In genomic region chr4:44583393-44583792, GRCh38 we compare ENCODE assay signal across 14 cellular contexts.
DNase-seq lines count a peak whose midpoint lies in the region; ATAC-seq and TF ChIP-seq lines count a peak whose summit lies in the region.
"Had no signal": no experiment of that assay in that cellular context is flagged by ENCODE, and none has a peak within 500 bp of the region (broad histone marks: within the 10 kb centered on the region; RNA-seq: fewer than 3 reads in every experiment).

No MANE protein-coding gene starts in this region.

- H3K23me2 ChIP-seq in H9 (ENCODE audit: insufficient read length, low read depth, low read length, poor library complexity, severe bottlenecking): no peaks in the 10 kb centered on the region

- no peak overlapping the region for H3K14ac ChIP-seq in H9 (ENCODE audit: insufficient read depth, low read length)

- no peak overlapping the region for H3K4ac ChIP-seq in H9 (ENCODE audit: low read depth, low read length)

- WGBS in H9 (ENCODE audit: extremely low coverage, insufficient read length, low lambda C conversion rate): no CpG with 5 or more reads among the region's 3 CpGs
- no CpG with 5 or more reads among the region's 3 CpGs for WGBS in iPS DF 6.9 (ENCODE audit: insufficient coverage, insufficient read length)

- H3K27ac ChIP-seq in H9 (ENCODE audit: insufficient read length, low read depth, low read length): no peak overlapping the region
- H3K27ac ChIP-seq in PC-3 (ENCODE audit: low read length): no peak overlapping the region
- H3K27ac ChIP-seq in iPS DF 6.9 (ENCODE audit: low read length): no peak overlapping the region
- H3K27ac ChIP-seq: body of pancreas, esophagus squamous epithelium had no signal

- CTCF ChIA-PET in PC-3 (lab: Charles Lee): no interaction called here
- CTCF ChIA-PET in activated CD8-positive, alpha-beta T cell treated with anti-CD3 and anti-CD28 coated beads, Interleukin-2, amount 10 ng/mL, durations not matched to agents 7 days and 5 days (lab: Charles Lee): no interaction called here

- H2BK5ac ChIP-seq in H9 (ENCODE audit: insufficient read length, low read length): no peak overlapping the region

- no peak overlapping the region for H3T11ph ChIP-seq in H9 (ENCODE audit: low read length)

- H3K4me1 ChIP-seq in H9 (ENCODE audit: insufficient read depth, low read length) (peaks cover 3% of the 10 kb centered on the region; the same call in 1 of the 2 replicates), PC-3 (ENCODE audit: insufficient read depth, low read length) (no peaks in the 10 kb centered on the region), iPS DF 6.9 (ENCODE audit: control insufficient read depth, insufficient read depth, low read length) (no peaks in the 10 kb centered on the region)
- H3K4me1 ChIP-seq: body of pancreas, esophagus squamous epithelium had no signal

- H3K4me2 ChIP-seq in H9 (ENCODE audit: insufficient read depth, insufficient read length, low read length) (no peak overlapping the region), PC-3 (ENCODE audit: low read length) (no peak overlapping the region)

- H3F3A ChIP-seq in PC-3 (ENCODE audit: low read length, unreplicated experiment): no peaks in the 10 kb centered on the region

- no peak overlapping the region for H2BK15ac ChIP-seq in H9 (ENCODE audit: low read depth, low read length)

- H3K4me3 Mint-ChIP-seq in H9: no peak overlapping the region
- H3K4me3 Mint-ChIP-seq in activated CD8-positive, alpha-beta T cell treated with anti-CD3 and anti-CD28 coated beads, Interleukin-2, amount 10 ng/mL, durations not matched to agents 7 days and 5 days: no peak overlapping the region
- H3K4me3 Mint-ChIP-seq: activated T-cell treated with anti-CD3 and anti-CD28 coated beads, Interleukin-2, amount 50 U/mL, for 24 hours; stimulated activated naive CD8-positive, alpha-beta T cell treated with anti-CD3 and anti-CD28 coated beads, Interleukin-15, Interleukin-2, amounts not matched to agents 100 ng/mL and 50 ng/mL, for 24 hours had no signal

- no peak overlapping the region for H2BK120ac ChIP-seq in H9 (ENCODE audit: low read depth, low read length, poor library complexity, severe bottlenecking)

- intact Hi-C loops in PC-3 (cut with micrococcal nuclease): no loop called here

- no peak overlapping the region for H4K5ac ChIP-seq in H9 (ENCODE audit: insufficient read length, low read depth, low read length)

- H3K79me1 ChIP-seq in H9 (ENCODE audit: insufficient read depth, low read depth, low read length, poor library complexity, severe bottlenecking): no peaks in the 10 kb centered on the region

- H2BK12ac ChIP-seq in H9 (ENCODE audit: insufficient read length, low read depth, low read length): no peak overlapping the region

- TF ChIP-seq CTCF in H9 (conservative IDR thresholded peaks at IDR 0.05) (peak; percentile 63), PC-3 (conservative IDR thresholded peaks at IDR 0.05; ENCODE audit: low read depth, low read length) (peak; percentile 48)

- H3K27me3 Mint-ChIP-seq in H9 (ENCODE audit: low read depth): no peaks in the 10 kb centered on the region; the same call in 1 of the 2 replicates
- no peaks in the 10 kb centered on the region for H3K27me3 Mint-ChIP-seq in activated CD8-positive, alpha-beta T cell treated with anti-CD3 and anti-CD28 coated beads, Interleukin-2, amount 10 ng/mL, durations not matched to agents 7 days and 5 days (ENCODE audit: low read depth)
- H3K27me3 Mint-ChIP-seq: activated T-cell treated with anti-CD3 and anti-CD28 coated beads, Interleukin-2, amount 50 U/mL, for 24 hours; stimulated activated naive CD8-positive, alpha-beta T cell treated with anti-CD3 and anti-CD28 coated beads, Interleukin-15, Interleukin-2, amounts not matched to agents 100 ng/mL and 50 ng/mL, for 24 hours had no signal

- no peak for ATAC-seq in PC-3
- no peak for ATAC-seq in activated CD8-positive, alpha-beta T cell treated with anti-CD3 and anti-CD28 coated beads, Interleukin-2, amount 10 ng/mL, durations not matched to agents 7 days and 5 days
- ATAC-seq: body of pancreas, left cardiac atrium had no signal

- no peaks in the 10 kb centered on the region for H4K20me1 ChIP-seq in H9 (ENCODE audit: control insufficient read depth, insufficient read depth, insufficient read length)
- H4K20me1 ChIP-seq in PC-3 (ENCODE audit: low read length): no peaks in the 10 kb centered on the region

- no peak overlapping the region for H3K4me3 ChIP-seq in PC-3 (ENCODE audit: low read length)
- H3K4me3 ChIP-seq in iPS DF 6.9 (ENCODE audit: low read length): no peak overlapping the region
- H3K4me3 ChIP-seq: body of pancreas, esophagus squamous epithelium had no signal

- no peaks in the 10 kb centered on the region for H3K9me2 ChIP-seq in PC-3 (replicated peaks; ENCODE audit: low read length)

- no peak overlapping the region for H4K8ac ChIP-seq in H9 (replicated peaks; ENCODE audit: insufficient read length, low read depth, low read length)

- H3K36me3 ChIP-seq in PC-3 (ENCODE audit: low read depth, low read length) (no peaks in the 10 kb centered on the region), iPS DF 6.9 (ENCODE audit: control insufficient read depth, insufficient read depth, low read length) (no peaks in the 10 kb centered on the region)
- H3K36me3 ChIP-seq: esophagus squamous epithelium had no signal

- no peak overlapping the region for H3K18ac ChIP-seq in H9 (ENCODE audit: insufficient read length, low read depth, low read length)

- no peak overlapping the region for H2AK5ac ChIP-seq in H9 (ENCODE audit: insufficient read length, low read length)

- H3K27me3 ChIP-seq in H9 (ENCODE audit: insufficient read depth, low read length): no peaks in the 10 kb centered on the region
- no peaks in the 10 kb centered on the region for H3K27me3 ChIP-seq in PC-3 (ENCODE audit: low read length)
- no peaks in the 10 kb centered on the region for H3K27me3 ChIP-seq in iPS DF 6.9 (ENCODE audit: control insufficient read depth, insufficient read depth, low read length)
- H3K27me3 ChIP-seq: body of pancreas, esophagus squamous epithelium had no signal

- H3K79me2 ChIP-seq in H9 (ENCODE audit: insufficient read depth, low read length): no peaks in the 10 kb centered on the region
- H3K79me2 ChIP-seq in PC-3 (ENCODE audit: low read length): no peaks in the 10 kb centered on the region

- H3K27ac Mint-ChIP-seq in H9: no peak overlapping the region
- H3K27ac Mint-ChIP-seq in activated CD8-positive, alpha-beta T cell treated with anti-CD3 and anti-CD28 coated beads, Interleukin-2, amount 10 ng/mL, durations not matched to agents 7 days and 5 days: no peak overlapping the region
- H3K27ac Mint-ChIP-seq: activated T-cell treated with anti-CD3 and anti-CD28 coated beads, Interleukin-2, amount 50 U/mL, for 24 hours; stimulated activated naive CD8-positive, alpha-beta T cell treated with anti-CD3 and anti-CD28 coated beads, Interleukin-15, Interleukin-2, amounts not matched to agents 100 ng/mL and 50 ng/mL, for 24 hours had no signal

- H3K9me3 Mint-ChIP-seq in H9: no peaks in the 10 kb centered on the region
- peaks cover 4% of the 10 kb centered on the region for H3K9me3 Mint-ChIP-seq in activated CD8-positive, alpha-beta T cell treated with anti-CD3 and anti-CD28 coated beads, Interleukin-2, amount 10 ng/mL, durations not matched to agents 7 days and 5 days (ENCODE audit: insufficient read depth)

- H3K9me3 ChIP-seq in H9 (ENCODE audit: control insufficient read depth, low read depth, low read length) (no peaks in the 10 kb centered on the region), PC-3 (ENCODE audit: low read length) (no peaks in the 10 kb centered on the region), iPS DF 6.9 (ENCODE audit: control insufficient read depth, insufficient read depth, low read length) (no peaks in the 10 kb centered on the region)
- H3K9me3 ChIP-seq: body of pancreas, esophagus squamous epithelium had no signal

- POLR2A ChIA-PET in PC-3 (lab: Charles Lee; ENCODE audit: unreplicated experiment): no interaction called here
- POLR2A ChIA-PET in activated CD8-positive, alpha-beta T cell treated with anti-CD3 and anti-CD28 coated beads, Interleukin-2, amount 10 ng/mL, durations not matched to agents 7 days and 5 days (lab: Charles Lee): no interaction called here

- H3K56ac ChIP-seq in H9 (ENCODE audit: insufficient read length, low read depth, low read length): no peak overlapping the region

- no peak overlapping the region for H4K91ac ChIP-seq in H9 (ENCODE audit: insufficient read length, low read depth, low read length)

- peaks cover 4% of the 10 kb centered on the region in 2 experiments; a peak in 2 of 4 replicates for H3K4me1 Mint-ChIP-seq in H9
- no peaks in the 10 kb centered on the region for H3K4me1 Mint-ChIP-seq in activated CD8-positive, alpha-beta T cell treated with anti-CD3 and anti-CD28 coated beads, Interleukin-2, amount 10 ng/mL, durations not matched to agents 7 days and 5 days (ENCODE audit: low read depth)

- no TSS peak for BruUV-seq in PC-3 (replicated peaks; lab: Mats Ljungman, UMichigan)

- H3K36me3 Mint-ChIP-seq in H9 (ENCODE audit: insufficient read depth in 1 of 3, low read depth in 3 of 3): no peaks in the 10 kb centered on the region
- no peaks in the 10 kb centered on the region for H3K36me3 Mint-ChIP-seq in activated CD8-positive, alpha-beta T cell treated with anti-CD3 and anti-CD28 coated beads, Interleukin-2, amount 10 ng/mL, durations not matched to agents 7 days and 5 days (ENCODE audit: low read depth)

- H3K9ac ChIP-seq in H9 (ENCODE audit: extremely low read depth, insufficient read length, low read length): no peak overlapping the region
- no peak overlapping the region for H3K9ac ChIP-seq in PC-3 (ENCODE audit: low read length)

- no peak overlapping the region for H2BK20ac ChIP-seq in H9 (ENCODE audit: low read depth, low read length, poor library complexity, severe bottlenecking)

- H2AFZ ChIP-seq in H9 (ENCODE audit: low read length): no peak overlapping the region
- no peak overlapping the region for H2AFZ ChIP-seq in PC-3 (ENCODE audit: low read length)

- no peak overlapping the region for H3K23ac ChIP-seq in H9 (ENCODE audit: insufficient read length, low read depth, low read length)

- DNase-seq in DMS 273 (lab: John Stamatoyannopoulos, UW; ENCODE audit: unreplicated experiment) (peak; percentile 1), DMS 273 treated with DMSO at 0.1 percent for 48 hours (lab: John Stamatoyannopoulos, UW) (no peak), H9 (peak; percentile 29), PC-3 (peak; percentile 10), iPS DF 6.9 (ENCODE audit: low read depth, low spot score) (peak; percentile 5), GM19238 (ENCODE audit: insufficient read length, low spot score) (no peak)
- no peak for DNase-seq in activated CD8-positive, alpha-beta T cell treated with anti-CD3 and anti-CD28 coated beads, Interleukin-2, amount 10 ng/mL, durations not matched to agents 7 days and 5 days
- no peak for DNase-seq in activated CD4-positive, CD25-positive, alpha-beta regulatory T cell (lab: John Stamatoyannopoulos, UW)
- DNase-seq: activated T-cell treated with anti-CD3 and anti-CD28 coated beads, Interleukin-2, amount 50 U/mL, for 24 hours; body of pancreas; esophagus squamous epithelium; left cardiac atrium; T-helper 9 cell had no signal

Comparison
In these comparisons a context has a peak if more than half of its experiments do, and no peak if none do; other contexts are left out.
1. DNase-seq: peak in DMS 273 (single experiment), H9 (single experiment), PC-3 (single experiment) and iPS DF 6.9 (single experiment); none in DMS 273 treated with DMSO at 0.1 percent for 48 hours (single experiment), activated CD8-positive, alpha-beta T cell treated with anti-CD3 and anti-CD28 coated beads, Interleukin-2, amount 10 ng/mL, durations not matched to agents 7 days and 5 days (single experiment), activated CD4-positive, CD25-positive, alpha-beta regulatory T cell (0 of 4) and GM19238 (single experiment).